Comparison of ENCODE assay signal across 1 cellular context in genomic region chr17:82518826-82519810, GRCh38.
A peak's percentile ranks its signal among the peaks of the same experiment; 100 is the strongest.
TF ChIP-seq lines count a peak whose summit lies in the region.

FOXK2 (plus strand) TSS chr17:82519732; CDS start chr17:82519889, 157 bp downstream.

TF ChIP-seq in K562, 482 proteins besides CTCF, POLR2A, EP300 and RAD21 (continued from another document and continues in another):
- no peak for TF ChIP-seq ARID3B (CRISPR knock-in tag; IDR thresholded peaks at IDR 0.05; ENCODE audit: borderline replicate concordance)
- TF ChIP-seq RB1 (IDR thresholded peaks at IDR 0.05; ENCODE audit: low read depth), result peak; percentile 97
- peak; percentile 69; the same call in 1 of the 2 replicates for TF ChIP-seq HMBOX1 (IDR thresholded peaks at IDR 0.05)
- peak; percentile 73 for TF ChIP-seq E2F1 (CRISPR knock-in tag; IDR thresholded peaks at IDR 0.05)
- TF ChIP-seq IFI16 (CRISPR knock-in tag; IDR thresholded peaks at IDR 0.05), result no peak
- peak; percentile 58 for TF ChIP-seq MEIS2 (IDR thresholded peaks at IDR 0.05; ENCODE audit: partially characterized antibody)
- TF ChIP-seq HBP1 (CRISPR knock-in tag; IDR thresholded peaks at IDR 0.05), result no peak
- TF ChIP-seq HNRNPH1 (optimal IDR thresholded peaks at IDR 0.05; ENCODE audit: low read depth, low read length), result no peak
- no peak for TF ChIP-seq ZNF668 (CRISPR knock-in tag; IDR thresholded peaks at IDR 0.05)
- no peak for TF ChIP-seq ZNF707 (CRISPR knock-in tag; conservative IDR thresholded peaks at IDR 0.05)
- peak; percentile 83; the same call in 1 of the 2 replicates for TF ChIP-seq TRIM28 (IDR thresholded peaks at IDR 0.05)
- 0 out of 2 replicates have a peak, but pooled peaks have one; percentile 80 for TF ChIP-seq HLTF (IDR thresholded peaks at IDR 0.05)
- no peak for TF ChIP-seq SNAPC5 (CRISPR knock-in tag; IDR thresholded peaks at IDR 0.05)
- TF ChIP-seq E2F4 (CRISPR knock-in tag; IDR thresholded peaks at IDR 0.05; ENCODE audit: low read depth), result peak; percentile 40; the same call in 1 of the 2 replicates
- peak; percentile 88 for TF ChIP-seq BRD9 (IDR thresholded peaks at IDR 0.05; ENCODE audit: low read depth, partially characterized antibody)
- TF ChIP-seq ZBTB17 (CRISPR knock-in tag; IDR thresholded peaks at IDR 0.05), result no peak
- no peak for TF ChIP-seq KLF10 (CRISPR knock-in tag; IDR thresholded peaks at IDR 0.05)
- no peak for TF ChIP-seq WHSC1 (IDR thresholded peaks at IDR 0.05; ENCODE audit: low read length)
- TF ChIP-seq RBBP5 (IDR thresholded peaks at IDR 0.05; ENCODE audit: borderline replicate concordance, insufficient read depth, low read length, poor library complexity, severe bottlenecking), result peak; percentile 62
- TF ChIP-seq DDX20 (tag; IDR thresholded peaks at IDR 0.05; ENCODE audit: low read depth), result no peak
- TF ChIP-seq IRF2 (CRISPR knock-in tag; IDR thresholded peaks at IDR 0.05), result no peak
- no peak for TF ChIP-seq ZNF311 (CRISPR knock-in tag; IDR thresholded peaks at IDR 0.05)
- TF ChIP-seq SREBF1 (IDR thresholded peaks at IDR 0.05; ENCODE audit: borderline replicate concordance, low read depth, low read length), result peak; percentile 96
- peak; percentile 91 for TF ChIP-seq MYBL2 (IDR thresholded peaks at IDR 0.05; ENCODE audit: low read depth)
- no peak for TF ChIP-seq MYBL2 (CRISPR knock-in tag; IDR thresholded peaks at IDR 0.05; ENCODE audit: borderline replicate concordance)
- TF ChIP-seq NR1H2 (CRISPR knock-in tag; IDR thresholded peaks at IDR 0.05), result no peak
- TF ChIP-seq ZNF12 (CRISPR knock-in tag; IDR thresholded peaks at IDR 0.05), result no peak
- peak; percentile 63 for TF ChIP-seq ATF3 (IDR thresholded peaks at IDR 0.05)
- no peak for TF ChIP-seq ATF3 (CRISPR knock-in tag; conservative IDR thresholded peaks at IDR 0.05)
- 0 out of 2 replicates have a peak, but pooled peaks have one; percentile 45 for TF ChIP-seq CUX1 (CRISPR knock-in tag; IDR thresholded peaks at IDR 0.05)
- TF ChIP-seq ZNF263 (CRISPR knock-in tag; IDR thresholded peaks at IDR 0.05; ENCODE audit: borderline replicate concordance), result no peak
- no peak for TF ChIP-seq ZFP36 (IDR thresholded peaks at IDR 0.05; ENCODE audit: low read depth, low read length, partially characterized antibody)
- TF ChIP-seq NR2F6 (CRISPR knock-in tag; IDR thresholded peaks at IDR 0.05), result no peak
- peak; percentile 66; the same call in 1 of the 2 replicates for TF ChIP-seq E4F1 (CRISPR knock-in tag; IDR thresholded peaks at IDR 0.05; ENCODE audit: borderline replicate concordance)
- TF ChIP-seq ZNF24 (IDR thresholded peaks at IDR 0.05), result 0 out of 2 replicates have a peak, but pooled peaks have one; percentile 9
- no peak for TF ChIP-seq NCOR1 (IDR thresholded peaks at IDR 0.05)
- no peak for TF ChIP-seq RFX5 (IDR thresholded peaks at IDR 0.05; ENCODE audit: low read depth, low read length)
- no peak for TF ChIP-seq ZSCAN32 (CRISPR knock-in tag; IDR thresholded peaks at IDR 0.05)
- peak; percentile 12 for TF ChIP-seq GTF3C2 (IDR thresholded peaks at IDR 0.05; ENCODE audit: borderline replicate concordance, extremely low read depth, insufficient read length)
- TF ChIP-seq TBP (optimal IDR thresholded peaks at IDR 0.05; ENCODE audit: low read depth, low read length), result peak; percentile 48
- no peak for TF ChIP-seq PHF21A (IDR thresholded peaks at IDR 0.05; ENCODE audit: borderline replicate concordance, low read depth)
- TF ChIP-seq BACH1 (tag; IDR thresholded peaks at IDR 0.05), result no peak; the same call in 1 of the 2 replicates
- TF ChIP-seq MXI1 (IDR thresholded peaks at IDR 0.05; ENCODE audit: low read depth, low read length), result no peak
- TF ChIP-seq CBFA2T2 (conservative IDR thresholded peaks at IDR 0.05), result no peak
- TF ChIP-seq STAG1 (CRISPR knock-in tag; IDR thresholded peaks at IDR 0.05; ENCODE audit: borderline replicate concordance), result no peak
- TF ChIP-seq TAF15 (IDR thresholded peaks at IDR 0.05; ENCODE audit: low read depth, low read length), result no peak
- TF ChIP-seq TAF7 (tag; IDR thresholded peaks at IDR 0.05), result no peak
- no peak for TF ChIP-seq ZNF561 (CRISPR knock-in tag; conservative IDR thresholded peaks at IDR 0.05)
